In genomic region chrX:129781134-129782014, GRCh38 we compare ENCODE assay signal across 7 cellular contexts.
DNase-seq lines count a peak whose midpoint lies in the region; ATAC-seq lines count a peak whose summit lies in the region.

No MANE protein-coding gene starts in this region.

- peak overlapping the region; percentile 60 to 63 for H3K4me3 ChIP-seq in duodenal mucosa (ENCODE audit: low read depth in 1 of 2, low read length in 2 of 2)

- ATAC-seq in GM19372 (IDR thresholded peaks at IDR 0.05; ENCODE audit: low read depth, unreplicated experiment) (peak; percentile 57), HG03432 (IDR thresholded peaks at IDR 0.05; ENCODE audit: unreplicated experiment) (peak; percentile 74)

- peaks cover 12 to 17% of the 10 kb centered on the region in 2 donors for H3K4me1 ChIP-seq in duodenal mucosa (ENCODE audit: control insufficient read depth in 1 of 2, insufficient read depth in 2 of 2, low read length in 2 of 2)

- DNase-seq in activated CD4-positive, CD25-positive, alpha-beta regulatory T cell treated with anti-CD3 and anti-CD28 coated beads, Interleukin-2, amount 50 U/mL, for 16 hours (ENCODE audit: low read depth, low spot score) = peak; percentile 61
- peak; percentile 84 for DNase-seq in stimulated activated CD4-positive, alpha-beta T cell treated with anti-CD3 and anti-CD28 coated beads, Interleukin-4, amount 100 ng/mL, for 24 hours
- DNase-seq in AG20443 (ENCODE audit: low spot score) (no peak), SW480 (ENCODE audit: low spot score) (no peak)

- no peaks in the 10 kb centered on the region for H3K27me3 ChIP-seq in duodenal mucosa (ENCODE audit: control insufficient read depth in 1 of 2, insufficient read depth in 2 of 2, low read length in 2 of 2)

- H3K27ac ChIP-seq in duodenal mucosa (ENCODE audit: low read depth, low read length) = peak overlapping the region; percentile 32

- H3K9me3 ChIP-seq in duodenal mucosa (ENCODE audit: control insufficient read depth in 1 of 2, low read length in 2 of 2) = no peaks in the 10 kb centered on the region

- H3K36me3 ChIP-seq in duodenal mucosa (ENCODE audit: control insufficient read depth in 1 of 2, insufficient read depth in 2 of 2, low read length in 2 of 2) = no peaks in the 10 kb centered on the region

- H3K9ac ChIP-seq in duodenal mucosa (ENCODE audit: low read depth in 1 of 2, low read length in 2 of 2) = peak overlapping the region; percentile 25 to 56

Comparison
In these comparisons a context has a peak if more than half of its experiments do, and no peak if none do; other contexts are left out.
1. DNase-seq: peak in activated CD4-positive, CD25-positive, alpha-beta regulatory T cell treated with anti-CD3 and anti-CD28 coated beads, Interleukin-2, amount 50 U/mL, for 16 hours (single experiment) and stimulated activated CD4-positive, alpha-beta T cell treated with anti-CD3 and anti-CD28 coated beads, Interleukin-4, amount 100 ng/mL, for 24 hours (single experiment); none in AG20443 (single experiment) and SW480 (single experiment).